Comparison of ENCODE assay signal across 8 cellular contexts in genomic region chr5:177113566-177114424, GRCh38. TPM values are rescaled to one million over a fixed set of nuclear protein-coding genes. Genes with fewer than 3 reads are reported as not detected.
DNase-seq lines count a peak whose midpoint lies in the region; ATAC-seq, FAIRE-seq and TF ChIP-seq lines count a peak whose summit lies in the region.

No MANE protein-coding gene starts in this region.

- no peak overlapping the region for H3K4me3 Mint-ChIP-seq in neural crest cell
- no peak overlapping the region for H3K4me3 Mint-ChIP-seq in stimulated activated naive CD8-positive, alpha-beta T cell treated with anti-CD3 and anti-CD28 coated beads, Interleukin-15, amount 100 ng/mL, for 72 hours

- H3K36me3 ChIP-seq in fibroblast of lung (ENCODE audit: control insufficient read depth, insufficient read depth, low read length): no peaks in the 10 kb centered on the region

- H3K4me3 ChIP-seq in GM12864 (ENCODE audit: low read depth, low read length): no peak overlapping the region
- H3K4me3 ChIP-seq in fibroblast of lung (replicated peaks in 1 of 4; ENCODE audit: control extremely low read depth in 1 of 4, insufficient read depth in 1 of 4, low read depth in 3 of 4, low read length in 4 of 4): no peak overlapping the region

- H2AFZ ChIP-seq in fibroblast of lung (ENCODE audit: low read length): peak overlapping the region; percentile 3

- H3K27ac Mint-ChIP-seq in neural crest cell (ENCODE audit: unreplicated experiment): no peak overlapping the region
- H3K27ac Mint-ChIP-seq in stimulated activated naive CD8-positive, alpha-beta T cell treated with anti-CD3 and anti-CD28 coated beads, Interleukin-15, amount 100 ng/mL, for 72 hours: no peak overlapping the region

- H3K9ac ChIP-seq in fibroblast of lung (ENCODE audit: insufficient read depth, low read length): no peak overlapping the region

- peak; percentile 66 for FAIRE-seq in RCC 7860 (lab: Jason Lieb, UNC)

- H3K4me2 ChIP-seq in fibroblast of lung (ENCODE audit: extremely low read depth, insufficient read depth, low read length): no peak overlapping the region

- H3K27me3 ChIP-seq in fibroblast of lung (ENCODE audit: control insufficient read depth, insufficient read depth, low read length): no peaks in the 10 kb centered on the region

- no peaks in the 10 kb centered on the region for H3K9me3 Mint-ChIP-seq in neural crest cell
- no peaks in the 10 kb centered on the region for H3K9me3 Mint-ChIP-seq in stimulated activated naive CD8-positive, alpha-beta T cell treated with anti-CD3 and anti-CD28 coated beads, Interleukin-15, amount 100 ng/mL, for 72 hours

- DNase-seq in GM12864 (ENCODE audit: low read depth): no peak
- DNase-seq in HuH-7 (ENCODE audit: low spot score): peak; percentile 94
- peak; percentile 64 for DNase-seq in RCC 7860 (ENCODE audit: low spot score)
- DNase-seq in activated T-helper 1 cell treated with Interleukin-2 at 50 U/mL for 16 hours (ENCODE audit: low read depth): peak; percentile 59
- peak; percentile 46 to 77 for DNase-seq in fibroblast of lung (ENCODE audit: low read depth in 2 of 2)
- peak; percentile 83 for DNase-seq in neural crest cell (ENCODE audit: low read depth, low spot score)
- DNase-seq in stimulated activated naive CD8-positive, alpha-beta T cell treated with anti-CD3 and anti-CD28 coated beads, Interleukin-15, amount 100 ng/mL, for 72 hours: peak; percentile 78

- H4K20me1 ChIP-seq in fibroblast of lung (ENCODE audit: control insufficient read depth, extremely low read depth, insufficient read depth, low read length): no peaks in the 10 kb centered on the region

- H3K36me3 Mint-ChIP-seq in neural crest cell (ENCODE audit: low read depth): no peaks in the 10 kb centered on the region

- peak; percentile 100 for TF ChIP-seq CTCF in GM12864 (IDR thresholded peaks at IDR 0.05; ENCODE audit: low read depth, low read length, missing control alignments)
- peak; percentile 100 for TF ChIP-seq CTCF in fibroblast of lung (conservative IDR thresholded peaks at IDR 0.05 in 1 of 2, IDR thresholded peaks at IDR 0.05 in 1 of 2; ENCODE audit: low read depth in 1 of 2, low read length in 2 of 2)
- TF ChIP-seq CTCF in neural crest cell (conservative IDR thresholded peaks at IDR 0.05): peak; percentile 98

- no peaks in the 10 kb centered on the region for H3K27me3 Mint-ChIP-seq in neural crest cell (ENCODE audit: low read depth)
- H3K27me3 Mint-ChIP-seq in stimulated activated naive CD8-positive, alpha-beta T cell treated with anti-CD3 and anti-CD28 coated beads, Interleukin-15, amount 100 ng/mL, for 72 hours: no peaks in the 10 kb centered on the region

- ATAC-seq in stimulated activated naive CD8-positive, alpha-beta T cell treated with anti-CD3 and anti-CD28 coated beads, Interleukin-15, amount 100 ng/mL, for 72 hours: peak; percentile 50
- ATAC-seq in HG02759 (IDR thresholded peaks at IDR 0.05; ENCODE audit: unreplicated experiment): no peak

- peaks cover 2% of the 10 kb centered on the region for H3K4me1 ChIP-seq in fibroblast of lung (ENCODE audit: control insufficient read depth, extremely low read depth, insufficient read depth, low read length)

- H3K9me3 ChIP-seq in fibroblast of lung (ENCODE audit: control insufficient read depth, insufficient read depth, low read depth, low read length): no peaks in the 10 kb centered on the region

- no peak overlapping the region for H3K27ac ChIP-seq in fibroblast of lung (ENCODE audit: insufficient read depth, low read length)

- no peaks in the 10 kb centered on the region for H3K79me2 ChIP-seq in fibroblast of lung (ENCODE audit: control insufficient read depth, insufficient read depth, low read length)

- H3K4me1 Mint-ChIP-seq in neural crest cell: peaks cover 12% of the 10 kb centered on the region
- H3K4me1 Mint-ChIP-seq in stimulated activated naive CD8-positive, alpha-beta T cell treated with anti-CD3 and anti-CD28 coated beads, Interleukin-15, amount 100 ng/mL, for 72 hours: peaks cover 31% of the 10 kb centered on the region

RNA-seq across cellular contexts. Expression of gene NSD1, which starts 19.8 kb away (rescaled TPM):
- total RNA-seq in fibroblast of lung (36.0 and 52.8 TPM in 2 replicates), neural crest cell (122 TPM in 2 replicates)
- 16.5 and 19.3 TPM in 2 replicates for polyA plus RNA-seq in fibroblast of lung
- polyA plus RNA-seq in fibroblast of lung (2012): 13.8 and 16.6 TPM in 2 replicates
- 47.8 and 58.7 TPM in 2 replicates for polyA minus RNA-seq in fibroblast of lung (ENCODE audit: low replicate concordance)

RNA-seq across cellular contexts. Expression of gene FGFR4, which starts 27.1 kb away (rescaled TPM):
- 12.6 and 13.6 TPM in 2 replicates for total RNA-seq in fibroblast of lung
- polyA plus RNA-seq in fibroblast of lung: 5.6 and 28.4 TPM in 2 replicates
- polyA plus RNA-seq in fibroblast of lung (2012): 8.9 and 37.5 TPM in 2 replicates
- 12.7 and 60.0 TPM in 2 replicates for polyA minus RNA-seq in fibroblast of lung (ENCODE audit: low replicate concordance)
- 5.4 and 7.1 TPM in 2 replicates for total RNA-seq in neural crest cell
